Comparison of ENCODE assay signal across 8 cellular contexts in the genomic region with DNA sequence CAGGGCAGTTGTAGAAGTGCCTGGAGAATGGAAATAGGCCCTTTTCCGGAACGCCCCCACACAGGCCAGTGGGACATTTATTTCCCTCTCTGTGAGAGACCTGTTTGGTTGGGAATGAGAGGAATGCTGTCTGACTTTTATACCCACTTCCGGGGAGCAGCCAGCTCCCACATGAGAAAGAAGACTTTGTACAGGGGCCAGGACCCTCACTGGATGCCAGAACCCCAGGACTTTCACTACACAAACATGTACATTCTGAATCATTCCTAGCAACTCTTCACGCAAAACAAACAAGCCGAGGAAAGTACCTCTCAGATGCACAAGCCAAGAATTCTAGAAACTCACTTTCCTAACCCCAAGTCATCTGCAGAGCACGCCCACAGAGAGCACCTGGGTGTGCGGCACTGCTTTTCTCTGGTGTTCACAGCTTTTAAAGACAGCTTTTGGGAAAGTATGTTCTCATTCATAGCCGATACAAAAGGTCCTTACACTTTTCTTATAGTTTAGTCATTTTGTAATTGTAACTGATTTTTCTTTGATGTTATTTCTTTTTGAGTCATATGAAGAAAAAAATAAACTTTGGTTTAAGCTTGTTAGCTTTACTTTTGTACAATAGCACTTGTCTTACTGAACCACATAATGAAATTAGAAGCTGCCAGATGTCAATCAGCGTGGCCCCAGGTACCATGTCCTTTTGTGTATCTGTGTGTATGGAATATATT.
DNase-seq lines count a peak whose midpoint lies in the region; ATAC-seq, FAIRE-seq and TF ChIP-seq lines count a peak whose summit lies in the region.

No MANE protein-coding gene starts in this region.

- H3K9me3 Mint-ChIP-seq in activated T-cell treated with anti-CD3 and anti-CD28 coated beads, Interleukin-2, amount 50 U/mL, for 4 hours, result no peaks in the 10 kb centered on the region
- H3K9me3 Mint-ChIP-seq in endothelial cell (ENCODE audit: unreplicated experiment), result no peaks in the 10 kb centered on the region

- TF ChIP-seq CTCF in omental fat pad (IDR thresholded peaks at IDR 0.05) (no peak), endothelial cell (IDR thresholded peaks at IDR 0.05; ENCODE audit: unreplicated experiment) (no peak)

- ATAC-seq in HG02852 (IDR thresholded peaks at IDR 0.05; ENCODE audit: unreplicated experiment), result peak; percentile 95
- ATAC-seq in activated T-cell treated with anti-CD3 and anti-CD28 coated beads, Interleukin-2, amount 50 U/mL, for 4 hours, result peak; percentile 94
- ATAC-seq in omental fat pad (ENCODE audit: low FRiP score), result peak; percentile 87

- TF ChIP-seq POLR2A in erythroblast (IDR thresholded peaks at IDR 0.05; ENCODE audit: low read length), result no peak

- H3K27ac Mint-ChIP-seq in endothelial cell (ENCODE audit: unreplicated experiment), result no peak overlapping the region

- DNase-seq in GM18507 (ENCODE audit: extremely low spot score, insufficient read length, low read depth), result peak; percentile 15
- no peak for DNase-seq in activated T-cell treated with anti-CD3 and anti-CD28 coated beads, Interleukin-2, amount 50 U/mL, for 4 hours
- no peak for DNase-seq in omental fat pad (ENCODE audit: low spot score)
- DNase-seq in endothelial cell (ENCODE audit: low spot score), result no peak
- DNase-seq in erythroblast (lab: John Stamatoyannopoulos, UW), result no peak
- DNase-seq in NCI-H2196 (lab: John Stamatoyannopoulos, UW; ENCODE audit: unreplicated experiment), result no peak
- no peak for DNase-seq in HCEC 1CT

- H3K4me3 Mint-ChIP-seq in activated T-cell treated with anti-CD3 and anti-CD28 coated beads, Interleukin-2, amount 50 U/mL, for 4 hours, result no peak overlapping the region
- no peak overlapping the region for H3K4me3 Mint-ChIP-seq in endothelial cell (ENCODE audit: unreplicated experiment)

- H3K4me1 Mint-ChIP-seq in activated T-cell treated with anti-CD3 and anti-CD28 coated beads, Interleukin-2, amount 50 U/mL, for 4 hours (ENCODE audit: low read depth), result peaks cover 16% of the 10 kb centered on the region
- no peaks in the 10 kb centered on the region for H3K4me1 Mint-ChIP-seq in endothelial cell (ENCODE audit: unreplicated experiment)

- no peaks in the 10 kb centered on the region for H3K27me3 Mint-ChIP-seq in activated T-cell treated with anti-CD3 and anti-CD28 coated beads, Interleukin-2, amount 50 U/mL, for 4 hours (ENCODE audit: low read depth)
- no peaks in the 10 kb centered on the region for H3K27me3 Mint-ChIP-seq in endothelial cell (ENCODE audit: unreplicated experiment)

- no peaks in the 10 kb centered on the region for H3K36me3 Mint-ChIP-seq in activated T-cell treated with anti-CD3 and anti-CD28 coated beads, Interleukin-2, amount 50 U/mL, for 4 hours (ENCODE audit: insufficient read depth)
- H3K36me3 Mint-ChIP-seq in endothelial cell (ENCODE audit: low read depth, unreplicated experiment), result no peaks in the 10 kb centered on the region

- FAIRE-seq in GM18507 (lab: Jason Lieb, UNC), result peak; percentile 86
